In the genomic region with DNA sequence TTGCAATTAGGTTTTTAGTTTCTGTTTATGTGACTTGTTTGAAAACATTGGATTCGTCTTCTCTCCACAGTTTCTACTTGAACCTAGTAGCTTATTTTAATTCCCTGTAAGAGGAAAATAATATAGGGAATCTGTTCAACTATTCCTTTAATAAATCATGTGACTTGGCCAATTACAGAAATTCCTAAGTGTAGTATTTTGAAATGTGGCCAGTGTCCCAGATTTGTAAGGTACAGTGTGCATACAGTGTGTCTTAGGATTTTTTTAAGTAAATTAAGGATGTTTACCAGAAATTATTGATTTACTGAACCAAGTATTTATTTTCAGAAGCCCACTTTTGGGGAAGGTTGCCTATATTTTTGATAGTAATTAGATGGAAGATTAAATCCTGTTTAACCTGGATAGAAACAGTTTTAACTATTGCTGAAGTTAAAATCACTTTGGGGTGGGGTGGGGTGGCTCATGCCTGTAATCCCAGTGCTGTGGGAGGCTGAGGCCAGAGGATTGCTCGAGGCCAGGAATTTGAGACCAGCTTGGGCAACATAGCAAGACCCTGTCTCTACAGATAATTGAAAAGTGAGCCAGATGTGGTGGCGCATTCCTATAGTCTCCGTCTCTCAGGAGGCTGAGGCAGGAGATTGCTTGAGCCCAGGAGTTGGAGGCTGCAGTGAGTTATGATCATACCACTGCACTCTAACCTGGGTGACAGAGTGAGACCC, we compare ENCODE assay signal across 1 cellular context.
TF ChIP-seq lines count a peak whose summit lies in the region.

No MANE protein-coding gene starts in this region.

TF ChIP-seq in HepG2, 621 proteins besides CTCF, POLR2A, EP300 and RAD21:
- TF ChIP-seq KLF11 (CRISPR knock-in tag; IDR thresholded peaks at IDR 0.05) = no peak
- TF ChIP-seq, protein P1, sequence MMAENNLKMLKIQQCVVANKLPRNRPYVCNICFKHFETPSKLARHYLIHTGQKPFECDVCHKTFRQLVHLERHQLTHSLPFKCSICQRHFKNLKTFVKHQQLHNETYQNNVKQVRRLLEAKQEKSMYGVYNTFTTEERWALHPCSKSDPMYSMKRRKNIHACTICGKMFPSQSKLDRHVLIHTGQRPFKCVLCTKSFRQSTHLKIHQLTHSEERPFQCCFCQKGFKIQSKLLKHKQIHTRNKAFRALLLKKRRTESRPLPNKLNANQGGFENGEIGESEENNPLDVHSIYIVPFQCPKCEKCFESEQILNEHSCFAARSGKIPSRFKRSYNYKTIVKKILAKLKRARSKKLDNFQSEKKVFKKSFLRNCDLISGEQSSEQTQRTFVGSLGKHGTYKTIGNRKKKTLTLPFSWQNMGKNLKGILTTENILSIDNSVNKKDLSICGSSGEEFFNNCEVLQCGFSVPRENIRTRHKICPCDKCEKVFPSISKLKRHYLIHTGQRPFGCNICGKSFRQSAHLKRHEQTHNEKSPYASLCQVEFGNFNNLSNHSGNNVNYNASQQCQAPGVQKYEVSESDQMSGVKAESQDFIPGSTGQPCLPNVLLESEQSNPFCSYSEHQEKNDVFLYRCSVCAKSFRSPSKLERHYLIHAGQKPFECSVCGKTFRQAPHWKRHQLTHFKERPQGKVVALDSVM (CRISPR knock-in tag; IDR thresholded peaks at IDR 0.05) = peak; percentile 58; the same call in 1 of the 2 replicates
TF ChIP-seq in HepG2: peak in this region for 1.
